In the genomic region with DNA sequence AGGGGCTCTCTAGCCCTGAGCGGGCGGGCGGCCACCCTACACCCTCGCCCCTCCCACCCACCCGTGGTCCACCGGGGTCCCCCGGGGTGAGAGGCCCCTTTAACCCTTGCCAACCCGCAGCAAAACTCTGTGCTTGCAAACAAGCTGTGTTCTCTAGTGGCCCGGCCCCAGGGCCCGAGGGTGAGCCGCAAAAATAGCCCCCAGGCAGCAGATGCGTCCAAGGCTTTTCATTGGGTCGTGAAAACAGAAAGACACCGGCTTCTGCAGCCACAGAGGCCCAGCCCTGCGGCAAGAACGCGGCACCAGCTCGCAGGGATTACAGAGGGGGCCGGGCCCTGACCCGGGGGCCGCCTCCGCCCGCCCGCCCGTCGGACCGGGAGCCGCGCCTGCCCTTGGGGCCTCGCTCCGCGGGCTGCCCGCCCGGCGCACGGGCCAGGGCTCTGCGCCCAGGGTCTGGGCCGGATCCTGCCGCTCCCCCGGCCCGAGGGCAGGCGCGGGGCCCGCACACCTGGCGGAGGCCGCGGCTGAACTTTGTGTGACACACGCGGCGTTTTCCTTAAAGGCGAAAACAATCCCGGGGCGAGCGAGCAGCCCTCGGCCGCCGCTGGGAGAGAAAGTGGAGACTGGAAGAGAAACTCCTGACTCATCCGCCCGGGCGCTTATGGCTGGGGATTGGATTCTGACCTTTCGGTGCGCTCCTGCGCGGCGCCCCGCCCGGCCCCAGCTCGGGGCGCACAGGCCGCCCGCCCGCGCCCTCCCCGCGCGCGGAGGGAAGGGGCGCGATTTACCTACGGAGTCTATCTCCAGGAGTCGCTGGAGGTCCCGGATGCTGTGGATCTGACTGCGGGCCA, we compare ENCODE assay signal across 8 cellular contexts. TPM values are rescaled to one million over a fixed set of nuclear protein-coding genes. Genes with fewer than 3 reads are reported as not detected.
A peak's percentile ranks its signal among the peaks of the same experiment; 100 is the strongest.
DNase-seq lines count a peak whose midpoint lies in the region; ATAC-seq and TF ChIP-seq lines count a peak whose summit lies in the region.

No MANE protein-coding gene starts in this region.

- H3K27me3 ChIP-seq in upper lobe of right lung: peaks cover 16% of the 10 kb centered on the region

- H3K4me3 ChIP-seq in coronary artery (peak overlapping the region; percentile 90), upper lobe of right lung (peak overlapping the region; percentile 57)

- intact Hi-C loops in upper lobe of right lung (cut with DNase I): loop anchor here (5.0 kb wide), 1 partner anchor 185 kb away; no protein-coding TSS in a partner anchor

- no peak for ATAC-seq in upper lobe of right lung

- H3K4me1 ChIP-seq in upper lobe of right lung: peaks cover 36% of the 10 kb centered on the region

- H3K9me3 ChIP-seq in upper lobe of right lung: no peaks in the 10 kb centered on the region

- H3K27ac ChIP-seq in coronary artery: peak overlapping the region; percentile 95 to 100
- H3K27ac ChIP-seq in upper lobe of right lung: peak overlapping the region; percentile 55

- DNase-seq in AG08395 (ENCODE audit: low spot score): peak; percentile 70
- DNase-seq in HuH-7.5 (ENCODE audit: low spot score): peak; percentile 77
- DNase-seq in coronary artery (ENCODE audit: low spot score): no peak
- peak; percentile 64 to 80 for DNase-seq in lung microvascular endothelial cell (ENCODE audit: low read depth in 2 of 2)
- DNase-seq in upper lobe of right lung: no peak
- DNase-seq in SKM-1 treated with dmso at 0.1 percent for 144 hours (lab: John Stamatoyannopoulos, UW; ENCODE audit: unreplicated experiment): no peak
- no peak for DNase-seq in cerebellar nuclear complex (lab: John Stamatoyannopoulos, UW)
- no peak for DNase-seq in HuH-7 (ENCODE audit: low spot score)

- no peaks in the 10 kb centered on the region for H3K36me3 ChIP-seq in upper lobe of right lung

- no peak for TF ChIP-seq CTCF in coronary artery (IDR thresholded peaks at IDR 0.05)
- no peak for TF ChIP-seq CTCF in upper lobe of right lung (IDR thresholded peaks at IDR 0.05)

RNA-seq across cellular contexts. Expression of a gene that starts 2.8 kb away (rescaled TPM):
- total RNA-seq in lung microvascular endothelial cell (46.2 and 94.8 TPM in 2 replicates), upper lobe of right lung (57.1 TPM)

Comparison
In these comparisons a context has a peak if more than half of its experiments do, and no peak if none do; other contexts are left out.
1. DNase-seq: peak in AG08395 (single experiment), HuH-7.5 (single experiment) and lung microvascular endothelial cell (2 of 2); none in coronary artery (single experiment), upper lobe of right lung (single experiment), SKM-1 treated with dmso at 0.1 percent for 144 hours (single experiment), cerebellar nuclear complex (0 of 2) and HuH-7 (single experiment).